In genomic region chr4:190178606-190178990, GRCh38 we compare ENCODE assay signal across 15 cellular contexts. TPM values are rescaled to one million over a fixed set of nuclear protein-coding genes. Genes with fewer than 3 reads are reported as not detected.
A peak's percentile ranks its signal among the peaks of the same experiment; 100 is the strongest.
DNase-seq lines count a peak whose midpoint lies in the region; ATAC-seq and TF ChIP-seq lines count a peak whose summit lies in the region.
"Not testable (repeated sequence)": the region's sequence is repeated elsewhere in the genome, so short reads cannot be mapped to it uniquely, and the experiment has no call there.
"Had no signal": no experiment of that assay in that cellular context is flagged by ENCODE, and none has a peak within 500 bp of the region (broad histone marks: within the 10 kb centered on the region; RNA-seq: fewer than 3 reads in every experiment).

No MANE protein-coding gene starts in this region.

- H3K4me3 ChIP-seq in heart left ventricle, mucosa of descending colon, upper lobe of left lung: not testable (repeated sequence)

- TF ChIP-seq POLR2A in heart left ventricle (IDR thresholded peaks at IDR 0.05); upper lobe of left lung (IDR thresholded peaks at IDR 0.05): not testable (repeated sequence)

- ATAC-seq in GM19324 (IDR thresholded peaks at IDR 0.05; ENCODE audit: low FRiP score, unreplicated experiment) (peak; percentile 9), GM21619 (IDR thresholded peaks at IDR 0.05; ENCODE audit: unreplicated experiment) (peak; percentile 5), HG02763 (IDR thresholded peaks at IDR 0.05; ENCODE audit: unreplicated experiment) (peak; percentile 9), HG03097 (IDR thresholded peaks at IDR 0.05; ENCODE audit: low FRiP score, unreplicated experiment) (peak; percentile 9), SK-N-SH treated with all-trans-retinoic acid at 6 μM for 48 hours (peak; percentile 6; the same call in 2 of the 3 replicates), heart left ventricle (peak in 3 of 4 donors; percentile 13 to 37 (median 30)), mucosa of descending colon (peak; percentile 18), upper lobe of left lung (ENCODE audit: low FRiP score in 2 of 2) (peak; percentile 40 to 52)

- not testable (repeated sequence) for TF ChIP-seq EP300 in upper lobe of left lung (IDR thresholded peaks at IDR 0.05)

- intact Hi-C loops in heart left ventricle (cut with DNase I); mucosa of descending colon (cut with DNase I, micrococcal nuclease): not testable (repeated sequence)

- not testable (repeated sequence) for DNase-seq in heart left ventricle, mucosa of descending colon, upper lobe of left lung

- H3K9me3 ChIP-seq in heart left ventricle, mucosa of descending colon, upper lobe of left lung: not testable (repeated sequence)

- WGBS in heart left ventricle, 4 donors, result 17 to 29% (median 22%) methylated on average over 3 to 4 of the region's 4 CpGs
- WGBS in upper lobe of left lung, 2 donors, result 0 to 28% methylated on average over 1 to 4 of the region's 4 CpGs

- H3K27ac ChIP-seq in heart left ventricle, upper lobe of left lung: not testable (repeated sequence)

- not testable (repeated sequence) for H3K36me3 ChIP-seq in heart left ventricle; mucosa of descending colon (ENCODE audit: low read depth); upper lobe of left lung

- H3K27me3 ChIP-seq in heart left ventricle, upper lobe of left lung: not testable (repeated sequence)

- H3K4me1 ChIP-seq in heart left ventricle; mucosa of descending colon (ENCODE audit: low read depth); upper lobe of left lung: not testable (repeated sequence)

- not testable (repeated sequence) for TF ChIP-seq CTCF in heart left ventricle (IDR thresholded peaks at IDR 0.05); mucosa of descending colon (IDR thresholded peaks at IDR 0.05); upper lobe of left lung (IDR thresholded peaks at IDR 0.05)

RNA-seq across cellular contexts. Expression of gene DUX4, which starts 5.0 kb away (rescaled TPM):
- total RNA-seq in heart left ventricle (not detected), mucosa of descending colon (not detected), upper lobe of left lung (not detected)
- polyA plus RNA-seq in heart left ventricle, result not detected
- total RNA-seq: A673; CD4-positive, alpha-beta memory T cell; Daoy; H4; K562; PC-3; SJSA1 had no signal
- polyA plus RNA-seq: CD4-positive, alpha-beta memory T cell; K562 had no signal
